1 cellular context compared by ENCODE assay signal in the genomic region with DNA sequence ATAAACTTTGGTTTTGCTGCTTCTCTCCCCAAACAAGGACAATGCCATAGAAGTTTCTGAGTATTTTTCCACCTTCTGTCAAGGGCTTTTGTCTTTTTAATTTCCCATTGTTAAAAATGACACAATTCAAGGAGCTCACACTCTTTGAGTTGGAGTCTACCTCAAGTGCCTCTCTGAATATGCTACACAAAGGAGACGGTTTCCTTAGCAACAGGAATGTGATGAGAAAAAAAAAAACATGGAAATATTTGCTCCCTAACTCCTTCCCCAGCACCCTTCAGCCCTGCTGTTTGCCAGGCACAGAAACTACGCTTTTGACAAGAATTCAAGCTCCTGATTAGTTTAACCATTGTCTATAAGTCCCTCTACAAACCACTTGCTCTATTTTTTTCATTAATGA.
TF ChIP-seq lines count a peak whose summit lies in the region.

No MANE protein-coding gene starts in this region.

TF ChIP-seq in WTC11, 78 proteins besides CTCF, POLR2A, EP300 and RAD21 (continued from another document):
- TF ChIP-seq, protein P1, sequence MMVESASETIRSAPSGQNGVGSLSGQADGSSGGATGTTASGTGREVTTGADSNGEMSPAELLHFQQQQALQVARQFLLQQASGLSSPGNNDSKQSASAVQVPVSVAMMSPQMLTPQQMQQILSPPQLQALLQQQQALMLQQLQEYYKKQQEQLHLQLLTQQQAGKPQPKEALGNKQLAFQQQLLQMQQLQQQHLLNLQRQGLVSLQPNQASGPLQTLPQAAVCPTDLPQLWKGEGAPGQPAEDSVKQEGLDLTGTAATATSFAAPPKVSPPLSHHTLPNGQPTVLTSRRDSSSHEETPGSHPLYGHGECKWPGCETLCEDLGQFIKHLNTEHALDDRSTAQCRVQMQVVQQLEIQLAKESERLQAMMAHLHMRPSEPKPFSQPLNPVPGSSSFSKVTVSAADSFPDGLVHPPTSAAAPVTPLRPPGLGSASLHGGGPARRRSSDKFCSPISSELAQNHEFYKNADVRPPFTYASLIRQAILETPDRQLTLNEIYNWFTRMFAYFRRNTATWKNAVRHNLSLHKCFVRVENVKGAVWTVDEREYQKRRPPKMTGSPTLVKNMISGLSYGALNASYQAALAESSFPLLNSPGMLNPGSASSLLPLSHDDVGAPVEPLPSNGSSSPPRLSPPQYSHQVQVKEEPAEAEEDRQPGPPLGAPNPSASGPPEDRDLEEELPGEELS (CRISPR knock-in tag; IDR thresholded peaks at IDR 0.05) = no peak
